In genomic region chr10:46398212-46398886, GRCh38 we compare ENCODE assay signal across 9 cellular contexts. TPM values are rescaled to one million over a fixed set of nuclear protein-coding genes. Genes with fewer than 3 reads are reported as not detected.
A peak's percentile ranks its signal among the peaks of the same experiment; 100 is the strongest.
DNase-seq lines count a peak whose midpoint lies in the region; ATAC-seq and TF ChIP-seq lines count a peak whose summit lies in the region.
"Not testable (repeated sequence)": the region's sequence is repeated elsewhere in the genome, so short reads cannot be mapped to it uniquely, and the experiment has no call there.
"Had no signal": no experiment of that assay in that cellular context is flagged by ENCODE, and none has a peak within 500 bp of the region (broad histone marks: within the 10 kb centered on the region; RNA-seq: fewer than 3 reads in every experiment).

No MANE protein-coding gene starts in this region.

- not testable (repeated sequence) for TF ChIP-seq POLR2A in erythroblast (IDR thresholded peaks at IDR 0.05; ENCODE audit: low read length); ovary (IDR thresholded peaks at IDR 0.05)

- H3K9me3 Mint-ChIP-seq in CD8-positive, alpha-beta T cell: not testable (repeated sequence)

- TF ChIP-seq EP300 in ovary (IDR thresholded peaks at IDR 0.05): not testable (repeated sequence)

- H3K4me3 ChIP-seq in CD8-positive, alpha-beta T cell (ENCODE audit: low read depth, low read length): not testable (repeated sequence)
- H3K4me3 ChIP-seq in PC-9: peak overlapping the region; percentile 50
- peak overlapping the region; percentile 78 for H3K4me3 ChIP-seq in adipocyte (ENCODE audit: low read length)
- peak overlapping the region; percentile 9 for H3K4me3 ChIP-seq in kidney epithelial cell (ENCODE audit: low read depth, low read length)
- H3K4me3 ChIP-seq in ovary: peak overlapping the region; percentile 23
- H3K4me3 ChIP-seq in thoracic aorta: peak overlapping the region; percentile 66

- not testable (repeated sequence) for H3K79me2 ChIP-seq in PC-9 (ENCODE audit: low read depth)

- H3K9me3 ChIP-seq in CD8-positive, alpha-beta T cell (ENCODE audit: low read length); PC-9 (ENCODE audit: insufficient read depth, low read depth); adipocyte (ENCODE audit: control insufficient read depth, low read length); ovary; thoracic aorta: not testable (repeated sequence)

- H3K27ac Mint-ChIP-seq in CD8-positive, alpha-beta T cell: not testable (repeated sequence)

- H3K4me1 ChIP-seq in CD8-positive, alpha-beta T cell (ENCODE audit: insufficient read depth, low read length); adipocyte (ENCODE audit: control insufficient read depth, insufficient read depth, low read length); ovary (ENCODE audit: insufficient read depth); thoracic aorta (ENCODE audit: control insufficient read depth in 1 of 2, low read depth in 2 of 2): not testable (repeated sequence)
- peaks cover 35% of the 10 kb centered on the region for H3K4me1 ChIP-seq in PC-9 (replicated peaks; ENCODE audit: insufficient read depth)

- H3K27ac ChIP-seq in CD8-positive, alpha-beta T cell (ENCODE audit: low read depth, low read length); ovary; thoracic aorta: not testable (repeated sequence)
- H3K27ac ChIP-seq in PC-9: peak overlapping the region; percentile 88

- not testable (repeated sequence) for H3K36me3 ChIP-seq in CD8-positive, alpha-beta T cell (ENCODE audit: insufficient read depth, low read length); PC-9 (ENCODE audit: low read depth); adipocyte (ENCODE audit: control insufficient read depth, insufficient read depth, low read length, severe bottlenecking); kidney epithelial cell (ENCODE audit: control insufficient read depth, insufficient read depth, low read length); ovary; thoracic aorta

- not testable (repeated sequence) for DNase-seq in CD8-positive, alpha-beta T cell; kidney epithelial cell (ENCODE audit: low read depth); thoracic aorta (ENCODE audit: low spot score)
- DNase-seq in PC-9: peak; percentile 74 to 77
- peak; percentile 26 for DNase-seq in adipocyte (ENCODE audit: low read depth)
- peak; percentile 39 to 45 for DNase-seq in erythroblast (lab: John Stamatoyannopoulos, UW)
- peak in 3 of 5 donors; percentile 9 to 41 (median 33) for DNase-seq in ovary

- H3F3A ChIP-seq in PC-9 (ENCODE audit: insufficient read depth, low read depth): not testable (repeated sequence)

- CTCF ChIA-PET in CD8-positive, alpha-beta T cell (lab: Charles Lee); PC-9 (lab: Charles Lee): not testable (repeated sequence)

- not testable (repeated sequence) for H3K27me3 Mint-ChIP-seq in CD8-positive, alpha-beta T cell (ENCODE audit: low read depth)

- not testable (repeated sequence) for H3K9me2 ChIP-seq in PC-9 (ENCODE audit: insufficient read depth)

- not testable (repeated sequence) for H3K27me3 ChIP-seq in CD8-positive, alpha-beta T cell (ENCODE audit: insufficient read depth, low read length); PC-9 (ENCODE audit: insufficient read depth, low read depth); adipocyte (replicated peaks; ENCODE audit: control insufficient read depth, insufficient read depth, low read length); kidney epithelial cell (ENCODE audit: control insufficient read depth, insufficient read depth, low read length); ovary; thoracic aorta (replicated peaks; ENCODE audit: insufficient read depth)

- intact Hi-C loops in CD8-positive, alpha-beta T cell (cut with DNase I, micrococcal nuclease); ovary (cut with DNase I): not testable (repeated sequence)
- intact Hi-C loops in PC-9 (cut with micrococcal nuclease; ENCODE audit: unreplicated experiment): loop anchor here (5.0 kb wide), 1 partner anchor 176 kb away; no protein-coding TSS in a partner anchor

- peak overlapping the region; percentile 79 for H2AFZ ChIP-seq in PC-9

- TF ChIP-seq CTCF in CD8-positive, alpha-beta T cell (IDR thresholded peaks at IDR 0.05); kidney epithelial cell (IDR thresholded peaks at IDR 0.05; ENCODE audit: insufficient read depth, low read length, poor library complexity, severe bottlenecking); ovary (IDR thresholded peaks at IDR 0.05); thoracic aorta (IDR thresholded peaks at IDR 0.05): not testable (repeated sequence)
- peak; percentile 48; the same call in 1 of the 2 replicates for TF ChIP-seq CTCF in PC-9 (conservative IDR thresholded peaks at IDR 0.05)

- not testable (repeated sequence) for H3K36me3 Mint-ChIP-seq in CD8-positive, alpha-beta T cell

- ATAC-seq in CD8-positive, alpha-beta T cell: peak; percentile 83
- peak; percentile 80 for ATAC-seq in HG02759 (IDR thresholded peaks at IDR 0.05; ENCODE audit: unreplicated experiment)
- peak; percentile 63 for ATAC-seq in thoracic aorta (ENCODE audit: insufficient number of reproducible peaks, low FRiP score, low read depth)

- not testable (repeated sequence) for BruUV-seq in PC-9 (replicated peaks; lab: Mats Ljungman, UMichigan)

- peak overlapping the region; percentile 72 for H3K4me2 ChIP-seq in PC-9

- H4K20me1 ChIP-seq in PC-9 (ENCODE audit: insufficient read depth): not testable (repeated sequence)

- 1 to 3% (median 2%) methylated on average over 7 to 11 of the region's 35 CpGs for WGBS in ovary, 3 donors

- peak overlapping the region; percentile 64 for H3K9ac ChIP-seq in adipocyte (ENCODE audit: low read length)

- POLR2A ChIA-PET in CD8-positive, alpha-beta T cell (lab: Charles Lee): not testable (repeated sequence)
- POLR2A ChIA-PET in PC-9 (lab: Charles Lee; ENCODE audit: unreplicated experiment): interaction anchor here (0.6 kb wide), 1 partner anchor 146 kb away, joined by 3 read pairs; no protein-coding TSS in a partner anchor

- H3K4me3 Mint-ChIP-seq in CD8-positive, alpha-beta T cell: peak overlapping the region; percentile 43

- not testable (repeated sequence) for H3K4me1 Mint-ChIP-seq in CD8-positive, alpha-beta T cell (ENCODE audit: low read depth)

RNA-seq across cellular contexts. Expression of gene ANXA8L1, which starts 22.8 kb away (rescaled TPM):
- not detected for total RNA-seq in CD8-positive, alpha-beta T cell
- 185 and 247 TPM in 2 replicates for total RNA-seq in PC-9 (2021)
- total RNA-seq in kidney epithelial cell: 1.0 and 6.2 TPM in 2 replicates
- total RNA-seq in ovary: 10 to 100 TPM in 1 of 7 donors, 1 to 10 TPM in 3, not detected in 3; 1.1 to 29.9 (median 2.5) TPM
- polyA plus RNA-seq in ovary: 1 to 10 TPM in 1 of 2 donors, under 1 TPM in 1; 0.69 to 1.7 TPM
- total RNA-seq in thoracic aorta: not detected
- total RNA-seq: activated CD8-positive, alpha-beta memory T cell treated with anti-CD3 and anti-CD28 coated beads for 36 hours had no signal
